Comparison of ENCODE assay signal across 30 cellular contexts in the genomic region with DNA sequence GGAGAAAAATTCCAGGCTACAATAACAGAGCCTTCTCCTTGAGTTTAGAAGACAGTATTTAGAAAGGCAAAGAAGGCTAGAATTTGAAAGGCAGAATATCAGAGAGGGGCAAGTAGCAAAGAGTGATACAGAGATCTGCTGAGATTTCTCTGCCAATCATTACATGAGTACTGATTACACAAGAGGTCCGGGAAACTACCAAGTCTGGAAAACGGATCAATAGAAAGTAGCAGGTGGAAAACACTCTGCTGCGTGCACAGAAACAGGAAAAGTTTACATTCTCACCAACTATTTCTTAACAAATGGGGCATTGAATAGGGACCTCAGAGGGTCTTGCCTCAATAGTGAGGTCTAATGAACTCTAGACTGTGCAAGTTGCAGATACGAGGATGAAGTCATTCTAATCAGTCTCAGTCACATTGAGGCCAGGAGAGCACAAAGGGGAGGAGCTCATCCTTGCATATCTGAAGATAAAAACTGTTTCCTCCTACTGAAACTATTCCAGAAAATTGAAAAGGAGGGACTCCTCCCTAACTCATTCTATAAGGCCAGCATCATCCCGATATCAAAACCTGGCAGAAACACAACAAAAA.
"Had no signal": no experiment of that assay in that cellular context is flagged by ENCODE, and none has a peak within 500 bp of the region (broad histone marks: within the 10 kb centered on the region; RNA-seq: fewer than 3 reads in every experiment).

No MANE protein-coding gene starts in this region.

- H3K9me3 ChIP-seq: lower lobe of right lung, neutrophil, prostate gland, sigmoid colon, uterus had no signal

- H3K36me3 ChIP-seq: heart right ventricle, lower lobe of right lung, neural progenitor cell, neutrophil, prostate gland, sigmoid colon, spleen, tibial nerve, uterus had no signal

- FAIRE-seq: islet of Langerhans, kidney, small intestine had no signal

- H3K4me3 Mint-ChIP-seq: immature natural killer cell; naive B cell; natural killer cell; nephron progenitor cell; neural progenitor cell; stimulated activated effector memory CD8-positive, alpha-beta T cell treated with anti-CD3 and anti-CD28 coated beads, Interleukin-12 subunit alpha, Interleukin-12 subunit beta, amount 100 ng/mL, for 72 hours; stimulated activated naive CD8-positive, alpha-beta T cell treated with anti-CD3 and anti-CD28 coated beads, Interleukin-15, Interleukin-2, amounts not matched to agents 100 ng/mL and 50 ng/mL, for 24 hours; type B pancreatic cell had no signal

- H3K4me1 Mint-ChIP-seq: immature natural killer cell; naive B cell; natural killer cell; nephron progenitor cell; stimulated activated effector memory CD8-positive, alpha-beta T cell treated with anti-CD3 and anti-CD28 coated beads, Interleukin-12 subunit alpha, Interleukin-12 subunit beta, amount 100 ng/mL, for 72 hours had no signal

- H3K4me1 ChIP-seq: heart right ventricle, lower lobe of right lung, neural progenitor cell, prostate gland, sigmoid colon, spleen, tibial nerve, uterus had no signal

- H3K27me3 Mint-ChIP-seq: naive B cell; stimulated activated naive CD8-positive, alpha-beta T cell treated with anti-CD3 and anti-CD28 coated beads, Interleukin-15, Interleukin-2, amounts not matched to agents 100 ng/mL and 50 ng/mL, for 24 hours; type B pancreatic cell had no signal

- H3K27me3 ChIP-seq: neural progenitor cell, neutrophil, sigmoid colon, spleen, tibial nerve, uterus had no signal

- DNase-seq: heart right ventricle; hippocampal formation; immature natural killer cell; kidney; left colon; left ventricle myocardium superior; lower lobe of right lung; mammary epithelial cell; mesenchymal stem cell; naive B cell; natural killer cell; nephron progenitor cell; occipital lobe; retina; right cardiac atrium; sigmoid colon; small intestine; spleen; stimulated activated CD4-positive, alpha-beta T cell treated with anti-CD3 and anti-CD28 coated beads, Interleukin-4, amount 100 ng/mL, for 24 hours; stimulated activated naive CD4-positive, alpha-beta T cell; substantia nigra; uterus had no signal

- ATAC-seq: heart right ventricle; left colon; left ventricle myocardium superior; lower lobe of right lung; natural killer cell; right cardiac atrium; stimulated activated effector memory CD8-positive, alpha-beta T cell treated with anti-CD3 and anti-CD28 coated beads, Interleukin-12 subunit alpha, Interleukin-12 subunit beta, amount 100 ng/mL, for 72 hours had no signal

- H3K4me3 ChIP-seq: heart right ventricle, lower lobe of right lung, neural progenitor cell, prostate gland, sigmoid colon, spleen, tibial nerve, uterus had no signal

- H3K9me3 Mint-ChIP-seq: type B pancreatic cell had no signal

- H3K36me3 Mint-ChIP-seq: immature natural killer cell; naive B cell; neural progenitor cell; stimulated activated effector memory CD8-positive, alpha-beta T cell treated with anti-CD3 and anti-CD28 coated beads, Interleukin-12 subunit alpha, Interleukin-12 subunit beta, amount 100 ng/mL, for 72 hours; type B pancreatic cell had no signal

- H3K27ac ChIP-seq: heart right ventricle, lower lobe of right lung, neural progenitor cell, neutrophil, prostate gland, sigmoid colon, spleen, tibial nerve, uterus had no signal

- H3K27ac Mint-ChIP-seq: immature natural killer cell; naive B cell; natural killer cell; nephron progenitor cell; neural progenitor cell; stimulated activated effector memory CD8-positive, alpha-beta T cell treated with anti-CD3 and anti-CD28 coated beads, Interleukin-12 subunit alpha, Interleukin-12 subunit beta, amount 100 ng/mL, for 72 hours; stimulated activated naive CD8-positive, alpha-beta T cell treated with anti-CD3 and anti-CD28 coated beads, Interleukin-15, Interleukin-2, amounts not matched to agents 100 ng/mL and 50 ng/mL, for 24 hours; type B pancreatic cell had no signal
